In the genomic region with DNA sequence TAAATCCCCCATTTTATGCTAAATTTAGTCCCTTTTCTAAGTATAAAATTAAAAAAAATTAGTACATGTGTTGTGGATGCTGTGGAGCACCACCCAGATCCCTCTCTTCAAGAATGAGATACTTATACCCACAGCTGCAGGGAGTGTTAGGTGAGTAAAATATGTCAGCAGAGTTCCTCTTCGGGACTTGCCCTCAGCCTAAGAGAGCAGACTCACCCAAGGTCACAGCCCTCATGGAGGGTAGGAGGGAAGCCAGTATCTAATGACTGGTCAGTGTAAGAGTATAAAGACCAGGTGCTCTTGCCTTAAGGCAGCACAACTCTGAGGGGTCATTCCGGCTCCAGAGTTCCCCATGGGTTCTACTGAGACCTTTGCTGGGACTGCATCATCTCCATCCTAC, we compare ENCODE assay signal across 19 cellular contexts.
"Had no signal": no experiment of that assay in that cellular context is flagged by ENCODE, and none has a peak within 500 bp of the region (broad histone marks: within the 10 kb centered on the region; RNA-seq: fewer than 3 reads in every experiment).

No MANE protein-coding gene starts in this region.

- H3K27me3 ChIP-seq: SJSA1 had no signal

- DNase-seq: KBM-7, MV-4-11, NCI-H1048, NCI-H1105, NCI-H1417, NCI-H1436 treated with DMSO at 0.1 percent for 48 hours, NCI-H1694, NCI-H187 treated with DMSO at 0.1 percent for 48 hours, NCI-H2029 treated with DMSO at 0.1 percent for 48 hours, NCI-H2227 treated with DMSO at 0.1 percent for 48 hours, NCI-H524, NCI-H526 treated with DMSO at 0.1 percent for 48 hours, NCI-H748 treated with DMSO at 0.1 percent for 48 hours, Right ventricle myocardium superior, RPMI8226, SIG-M5 had no signal

- H3K4me3 ChIP-seq: SJSA1, SK-N-MC had no signal

- H3K36me3 ChIP-seq: SJSA1 had no signal

- H3K9me3 ChIP-seq: SJSA1 had no signal

- H3K27ac ChIP-seq: SJSA1, SK-N-MC had no signal

- FAIRE-seq: RCC 7860 had no signal
